9 cellular contexts compared by ENCODE assay signal in the genomic region with DNA sequence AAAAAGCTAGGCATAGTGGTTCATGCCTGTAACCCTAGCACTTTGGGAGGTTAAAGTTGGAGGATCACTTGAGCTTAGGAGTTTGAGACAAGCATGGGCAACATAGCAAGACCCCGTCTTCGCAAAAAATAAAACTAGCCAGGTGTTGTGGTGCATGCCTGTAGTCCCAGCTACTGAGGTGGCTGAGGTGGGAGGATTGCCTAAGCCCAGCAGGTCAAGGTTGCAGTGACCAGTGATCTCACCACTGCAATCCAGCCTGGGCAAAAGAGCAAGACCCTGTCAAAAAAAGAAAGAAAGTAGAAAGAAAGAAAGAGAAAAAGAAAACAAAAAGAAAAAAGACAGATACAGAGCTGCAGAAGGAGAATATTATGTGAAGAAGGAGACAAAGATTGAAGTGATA.
"Had no signal": no experiment of that assay in that cellular context is flagged by ENCODE, and none has a peak within 500 bp of the region (broad histone marks: within the 10 kb centered on the region; RNA-seq: fewer than 3 reads in every experiment).

No MANE protein-coding gene starts in this region.

- H3K9me3 Mint-ChIP-seq: GM23338, H9, HFFc6, IgD-negative memory B cell had no signal

- ATAC-seq: GM23338 had no signal

- H3K36me3 Mint-ChIP-seq: IgD-negative memory B cell had no signal

- FAIRE-seq: H1, H54 had no signal

- H3K4me3 Mint-ChIP-seq: GM23338, H9, HFFc6, IgD-negative memory B cell had no signal

- H3K4me2 ChIP-seq: GM23338 had no signal

- H3K4me3 ChIP-seq: GM23338 had no signal

- H3K4me1 Mint-ChIP-seq: H9, IgD-negative memory B cell had no signal

- H3K27ac ChIP-seq: HL-60 had no signal

- DNase-seq: H9, HCEC 1CT, HFFc6, KBM-7 had no signal

- H3K27ac Mint-ChIP-seq: GM23338, H9, HFFc6, IgD-negative memory B cell had no signal

- H3K27me3 Mint-ChIP-seq: IgD-negative memory B cell had no signal

- H2AFZ ChIP-seq: GM23338 had no signal
